Comparison of ENCODE assay signal across 24 cellular contexts in the genomic region with DNA sequence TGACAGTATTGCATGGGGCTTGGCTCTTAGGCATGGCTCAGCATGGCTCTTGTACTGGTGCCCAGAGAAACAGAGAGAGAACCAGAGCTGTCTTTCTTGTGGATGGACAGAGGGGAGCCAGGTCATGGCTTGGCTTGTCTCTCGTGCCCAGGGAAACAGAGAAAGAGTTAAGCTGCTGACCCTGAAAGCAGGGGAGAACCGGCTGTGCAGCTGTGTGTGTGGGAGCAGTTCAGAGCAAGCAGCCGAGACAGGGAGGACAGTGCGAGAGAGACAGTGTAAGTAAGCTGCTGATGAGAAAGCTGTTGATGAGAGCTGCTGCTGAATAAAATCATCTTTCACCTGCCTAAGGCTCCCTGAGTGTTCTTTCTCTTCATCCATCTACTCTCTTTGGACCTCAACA.
A peak's percentile ranks its signal among the peaks of the same experiment; 100 is the strongest.
DNase-seq lines count a peak whose midpoint lies in the region; ATAC-seq and TF ChIP-seq lines count a peak whose summit lies in the region.
"Had no signal": no experiment of that assay in that cellular context is flagged by ENCODE, and none has a peak within 500 bp of the region (broad histone marks: within the 10 kb centered on the region; RNA-seq: fewer than 3 reads in every experiment).

No MANE protein-coding gene starts in this region.

- TF ChIP-seq CTCF in testis (IDR thresholded peaks at IDR 0.05), result no peak
- TF ChIP-seq CTCF in mucosa of descending colon (IDR thresholded peaks at IDR 0.05), result no peak
- no peak for TF ChIP-seq CTCF in ascending aorta (IDR thresholded peaks at IDR 0.05)

- ATAC-seq in left lobe of liver (no peak), mucosa of descending colon (no peak)
- ATAC-seq: A549 had no signal

- TF ChIP-seq POLR2A in testis (IDR thresholded peaks at IDR 0.05), result no peak

- H2AFZ ChIP-seq in neuron (ENCODE audit: low read depth, low read length), result no peak overlapping the region

- H3K27me3 ChIP-seq in neuron (ENCODE audit: insufficient read depth, low read length) (no peaks in the 10 kb centered on the region), testis (no peaks in the 10 kb centered on the region), ascending aorta (no peaks in the 10 kb centered on the region)
- H3K27me3 ChIP-seq: Peyer's patch had no signal

- H3K4me1 ChIP-seq in neuron (ENCODE audit: insufficient read depth, low read length), result peaks cover 16% of the 10 kb centered on the region
- peaks cover 11% of the 10 kb centered on the region for H3K4me1 ChIP-seq in testis
- peaks cover 7% of the 10 kb centered on the region for H3K4me1 ChIP-seq in mucosa of descending colon (ENCODE audit: low read depth)
- no peaks in the 10 kb centered on the region for H3K4me1 ChIP-seq in ascending aorta

- 44 to 54% methylated on average over 4 of the region's 4 CpGs for WGBS in testis, 2 donors

- H3K9me3 ChIP-seq in KOPT-K1 (ENCODE audit: insufficient read depth, low read length, poor library complexity, severe bottlenecking), result no peaks in the 10 kb centered on the region
- H3K9me3 ChIP-seq in neuron (ENCODE audit: low read length), result no peaks in the 10 kb centered on the region
- H3K9me3 ChIP-seq in testis, result no peaks in the 10 kb centered on the region
- no peaks in the 10 kb centered on the region for H3K9me3 ChIP-seq in mucosa of descending colon
- H3K9me3 ChIP-seq in ascending aorta, result no peaks in the 10 kb centered on the region
- H3K9me3 ChIP-seq: A549, Peyer's patch had no signal

- intact Hi-C loops in testis (cut with DNase I; ENCODE audit: low total_unique reads), result no loop called here
- intact Hi-C loops in mucosa of descending colon (cut with DNase I, micrococcal nuclease), result no loop called here
- intact Hi-C loops in ascending aorta (cut with DNase I), result no loop called here

- no peaks in the 10 kb centered on the region for H3K36me3 ChIP-seq in KOPT-K1 (ENCODE audit: insufficient read depth, low read length)
- H3K36me3 ChIP-seq in neuron (ENCODE audit: insufficient read depth, low read length), result no peaks in the 10 kb centered on the region
- no peaks in the 10 kb centered on the region for H3K36me3 ChIP-seq in testis (ENCODE audit: low read depth, missing control alignments)
- H3K36me3 ChIP-seq in mucosa of descending colon (ENCODE audit: low read depth), result no peaks in the 10 kb centered on the region
- H3K36me3 ChIP-seq in ascending aorta, result no peaks in the 10 kb centered on the region
- H3K36me3 ChIP-seq: Peyer's patch had no signal

- peak; percentile 87 for DNase-seq in left kidney (ENCODE audit: low read depth, low spot score)
- DNase-seq in testis, result peak; percentile 62
- no peak for DNase-seq in left lobe of liver (ENCODE audit: low spot score)
- no peak for DNase-seq in mucosa of descending colon
- no peak for DNase-seq in ascending aorta (ENCODE audit: low spot score in 2 of 2)
- DNase-seq: AML-193; C1 segment of cervical spinal cord; CD4-positive, alpha-beta memory T cell; COR-L47; EL; NCI-H1048; NCI-H1417 treated with DMSO at 0.1 percent for 48 hours; NCI-H1694 treated with DMSO at 0.1 percent for 48 hours; NCI-H2081; NCI-H2227 treated with DMSO at 0.1 percent for 48 hours; NCI-H526 treated with DMSO at 0.1 percent for 48 hours; Peyer's patch; SHP77 treated with DMSO at 0.1 percent for 48 hours had no signal

- H3K27ac ChIP-seq in KOPT-K1 (ENCODE audit: low read depth, low read length, poor library complexity, severe bottlenecking), result peak overlapping the region; percentile 37
- no peak overlapping the region for H3K27ac ChIP-seq in testis
- H3K27ac ChIP-seq in ascending aorta, result no peak overlapping the region
- H3K27ac ChIP-seq: A549, HL-60, KMS-11, Peyer's patch, SK-N-MC had no signal

- H3K4me3 ChIP-seq in neuron (ENCODE audit: low read length), result peak overlapping the region; percentile 19
- H3K4me3 ChIP-seq in testis, result no peak overlapping the region
- H3K4me3 ChIP-seq in mucosa of descending colon, result no peak overlapping the region
- no peak overlapping the region for H3K4me3 ChIP-seq in ascending aorta
- H3K4me3 ChIP-seq: A549, Peyer's patch, SK-N-MC had no signal

Comparison
In these comparisons a context has a peak if more than half of its experiments do, and no peak if none do; other contexts are left out.
1. DNase-seq: peak in left kidney (single experiment) and testis (single experiment); none in left lobe of liver (single experiment), mucosa of descending colon (0 of 3) and ascending aorta (0 of 2).